In the genomic region with DNA sequence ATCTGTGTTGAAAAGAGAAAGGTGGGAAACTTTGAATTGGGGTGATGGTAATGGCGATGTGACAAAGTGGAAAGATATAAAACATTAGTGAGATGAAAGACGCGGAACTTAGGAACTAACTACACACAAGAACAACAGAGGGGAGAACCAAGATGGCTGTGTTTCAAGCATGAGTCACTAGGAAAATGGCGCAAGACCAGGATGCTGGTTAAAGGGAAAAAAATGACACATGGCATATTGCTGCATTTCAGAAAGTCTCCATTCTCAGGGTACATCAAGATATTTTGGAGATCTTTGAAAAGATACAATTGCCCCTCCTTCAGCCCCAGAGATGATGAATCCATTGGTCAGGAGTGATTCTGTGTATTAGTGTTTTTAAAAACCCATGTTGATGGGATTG, we compare ENCODE assay signal across 12 cellular contexts.
DNase-seq lines count a peak whose midpoint lies in the region; ATAC-seq, FAIRE-seq and TF ChIP-seq lines count a peak whose summit lies in the region.
"Had no signal": no experiment of that assay in that cellular context is flagged by ENCODE, and none has a peak within 500 bp of the region (broad histone marks: within the 10 kb centered on the region; RNA-seq: fewer than 3 reads in every experiment).

No MANE protein-coding gene starts in this region.

- no peaks in the 10 kb centered on the region for H3K9me3 ChIP-seq in prostate gland
- H3K9me3 ChIP-seq: Peyer's patch had no signal

- no peak overlapping the region for H3K27ac ChIP-seq in prostate gland
- H3K27ac ChIP-seq: VCaP had no signal

- intact Hi-C loops in prostate gland (cut with DNase I): no loop called here

- no peaks in the 10 kb centered on the region for H3K27me3 ChIP-seq in prostate gland (replicated peaks; ENCODE audit: insufficient read depth)
- H3K27me3 ChIP-seq: Peyer's patch had no signal

- 88% methylated on average over 4 of the region's 4 CpGs for WGBS in prostate gland

- H3K36me3 ChIP-seq in prostate gland: no peaks in the 10 kb centered on the region
- H3K36me3 ChIP-seq: Peyer's patch had no signal

- DNase-seq in ELR (ENCODE audit: low read depth) (peak; percentile 73), NCI-H226 (peak; percentile 28), cardiac fibroblast (ENCODE audit: low read depth in 2 of 2) (peak; percentile 78 to 94), skeletal muscle cell (ENCODE audit: low read depth) (peak; percentile 68), prostate gland (ENCODE audit: low spot score) (no peak), SHP77 treated with DMSO at 0.1 percent for 48 hours (lab: John Stamatoyannopoulos, UW) (no peak), GM12891 (ENCODE audit: insufficient read length, low spot score) (no peak)
- DNase-seq: erythroblast, NCI-H2081 treated with DMSO at 0.1 percent for 48 hours, Peyer's patch had no signal

- H3K4me1 ChIP-seq in prostate gland (replicated peaks): no peaks in the 10 kb centered on the region
- H3K4me1 ChIP-seq: Peyer's patch had no signal

- ATAC-seq in HG03095 (IDR thresholded peaks at IDR 0.05; ENCODE audit: unreplicated experiment): no peak

- TF ChIP-seq CTCF in cardiac fibroblast (IDR thresholded peaks at IDR 0.05; ENCODE audit: low read depth, low read length) (no peak), prostate gland (IDR thresholded peaks at IDR 0.05) (no peak)

- TF ChIP-seq POLR2A in prostate gland (IDR thresholded peaks at IDR 0.05) (no peak), GM12891 (IDR thresholded peaks at IDR 0.05; ENCODE audit: low read depth, low read length) (no peak)

- no peak for FAIRE-seq in GM12891 (lab: Jason Lieb, UNC)

- H3K4me3 ChIP-seq in cardiac fibroblast (replicated peaks in 1 of 2; ENCODE audit: low read depth in 2 of 2, low read length in 2 of 2): no peak overlapping the region
- no peak overlapping the region for H3K4me3 ChIP-seq in skeletal muscle cell (ENCODE audit: low read depth, low read length)
- H3K4me3 ChIP-seq in prostate gland: no peak overlapping the region

TF ChIP-seq in GM12891, 5 proteins besides CTCF, POLR2A, EP300 and RAD21:
- no peak for TF ChIP-seq POLR2AphosphoS5 (IDR thresholded peaks at IDR 0.05; ENCODE audit: low read depth, low read length)
- TF ChIP-seq SPI1 (IDR thresholded peaks at IDR 0.05; ENCODE audit: low read depth, low read length): no peak
- no peak for TF ChIP-seq TAF1 (IDR thresholded peaks at IDR 0.05; ENCODE audit: low read depth, low read length)
- no peak for TF ChIP-seq POU2F2 (IDR thresholded peaks at IDR 0.05; ENCODE audit: low read depth, low read length)

Comparison
In these comparisons a context has a peak if more than half of its experiments do, and no peak if none do; other contexts are left out.
1. DNase-seq: peak in ELR (single experiment), NCI-H226 (single experiment), cardiac fibroblast (2 of 2) and skeletal muscle cell (single experiment); none in prostate gland (single experiment), SHP77 treated with DMSO at 0.1 percent for 48 hours (single experiment) and GM12891 (single experiment).